8 cellular contexts compared by ENCODE assay signal in genomic region chr18:48475635-48476549, GRCh38.
DNase-seq lines count a peak whose midpoint lies in the region; ATAC-seq and TF ChIP-seq lines count a peak whose summit lies in the region.

No MANE protein-coding gene starts in this region.

- TF ChIP-seq CTCF in C4-2B (conservative IDR thresholded peaks at IDR 0.05), result peak; percentile 83
- TF ChIP-seq CTCF in RWPE2 (IDR thresholded peaks at IDR 0.05; ENCODE audit: poor library complexity, severe bottlenecking), result peak; percentile 88
- TF ChIP-seq CTCF in cardiac fibroblast (IDR thresholded peaks at IDR 0.05; ENCODE audit: low read depth, low read length), result peak; percentile 86

- no peak overlapping the region for H3K27ac Mint-ChIP-seq in stimulated activated naive B cell treated with anti-CD40 and anti-IgM and Interleukin-4, amounts not matched to agents 10 μg/mL and 1 μg/mL and 100 μg/mL, for 72 hours

- no peaks in the 10 kb centered on the region for H3K9me3 ChIP-seq in RWPE2 (ENCODE audit: severe bottlenecking)

- H3K36me3 Mint-ChIP-seq in stimulated activated naive B cell treated with anti-CD40 and anti-IgM and Interleukin-4, amounts not matched to agents 10 μg/mL and 1 μg/mL and 100 μg/mL, for 72 hours, result no peaks in the 10 kb centered on the region

- no peaks in the 10 kb centered on the region for H3K4me1 ChIP-seq in RWPE2 (ENCODE audit: insufficient read depth, poor library complexity, severe bottlenecking)

- H3K27me3 Mint-ChIP-seq in stimulated activated naive B cell treated with anti-CD40 and anti-IgM and Interleukin-4, amounts not matched to agents 10 μg/mL and 1 μg/mL and 100 μg/mL, for 72 hours, result peaks cover 23% of the 10 kb centered on the region in 2 donors

- H3K27me3 ChIP-seq in RWPE2 (ENCODE audit: insufficient read depth, poor library complexity, severe bottlenecking), result no peaks in the 10 kb centered on the region

- H3K27ac ChIP-seq in C4-2B (no peak overlapping the region), RWPE2 (ENCODE audit: poor library complexity, severe bottlenecking) (no peak overlapping the region)

- DNase-seq in NAMALWA (ENCODE audit: low spot score), result peak; percentile 85
- DNase-seq in RWPE2 (ENCODE audit: low spot score), result no peak
- peak; percentile 89 to 91 for DNase-seq in cardiac fibroblast (ENCODE audit: low read depth in 2 of 2)
- peak; percentile 89 for DNase-seq in islet precursor cell
- peak; percentile 35 for DNase-seq in stimulated activated naive B cell treated with anti-CD40 and anti-IgM and Interleukin-4, amounts not matched to agents 10 μg/mL and 1 μg/mL and 100 μg/mL, for 72 hours

- no peak overlapping the region for H3K4me3 Mint-ChIP-seq in stimulated activated naive B cell treated with anti-CD40 and anti-IgM and Interleukin-4, amounts not matched to agents 10 μg/mL and 1 μg/mL and 100 μg/mL, for 72 hours

- ATAC-seq in GM19035 (IDR thresholded peaks at IDR 0.05; ENCODE audit: unreplicated experiment) (peak; percentile 47), RWPE2 (ENCODE audit: low read depth) (peak; percentile 81), GM21515 (IDR thresholded peaks at IDR 0.05; ENCODE audit: unreplicated experiment) (no peak)
- ATAC-seq in stimulated activated naive B cell treated with anti-CD40 and anti-IgM and Interleukin-4, amounts not matched to agents 10 μg/mL and 1 μg/mL and 100 μg/mL, for 72 hours (replicated peaks), result peak; percentile 87 to 89

- H3K4me1 Mint-ChIP-seq in stimulated activated naive B cell treated with anti-CD40 and anti-IgM and Interleukin-4, amounts not matched to agents 10 μg/mL and 1 μg/mL and 100 μg/mL, for 72 hours, result no peaks in the 10 kb centered on the region

- no peak overlapping the region for H3K4me3 ChIP-seq in RWPE2 (ENCODE audit: severe bottlenecking)
- no peak overlapping the region for H3K4me3 ChIP-seq in cardiac fibroblast (replicated peaks in 1 of 2; ENCODE audit: low read depth in 2 of 2, low read length in 2 of 2)

- H3K36me3 ChIP-seq in RWPE2 (ENCODE audit: low read depth), result no peaks in the 10 kb centered on the region

- H3K9me3 Mint-ChIP-seq in stimulated activated naive B cell treated with anti-CD40 and anti-IgM and Interleukin-4, amounts not matched to agents 10 μg/mL and 1 μg/mL and 100 μg/mL, for 72 hours, result peaks cover 6% of the 10 kb centered on the region in 2 donors
